In genomic region chr20:37676440-37676839, GRCh38 we compare ENCODE assay signal across 38 cellular contexts.
"Had no signal": no experiment of that assay in that cellular context is flagged by ENCODE, and none has a peak within 500 bp of the region (broad histone marks: within the 10 kb centered on the region; RNA-seq: fewer than 3 reads in every experiment).

No MANE protein-coding gene starts in this region.

- H3K9me3 ChIP-seq: adrenal gland, ascending aorta, body of pancreas, breast epithelium had no signal

- H3K27me3 ChIP-seq: adrenal gland, ascending aorta, body of pancreas, cardiac muscle cell had no signal

- H3K4me3 ChIP-seq: adrenal gland, ascending aorta, body of pancreas, breast epithelium, cardiac muscle cell had no signal

- H3K27ac Mint-ChIP-seq: activated naive CD4-positive, alpha-beta T cell treated with anti-CD3 and anti-CD28 coated beads for 36 hours; activated naive CD4-positive, alpha-beta T cell treated with anti-CD3 and anti-CD28 coated beads, Interleukin-2, amount 10 ng/mL, durations not matched to agents 7 days and 5 days; activated naive CD4-positive, alpha-beta T cell treated with anti-CD3 and anti-CD28 coated beads, Interleukin-2, amount 50 U/mL, for 24 hours; activated naive CD4-positive, alpha-beta T cell treated with anti-CD3 and anti-CD28 coated beads, Interleukin-2, amount 50 U/mL, for 72 hours; activated naive CD8-positive, alpha-beta T cell; activated naive CD8-positive, alpha-beta T cell treated with anti-CD3 and anti-CD28 coated beads for 36 hours; activated naive CD8-positive, alpha-beta T cell treated with anti-CD3 and anti-CD28 coated beads, Interleukin-2, amount 10 ng/mL, durations not matched to agents 7 days and 5 days; activated naive CD8-positive, alpha-beta T cell treated with anti-CD3 and anti-CD28 coated beads, Interleukin-2, amount 50 U/mL, for 24 hours; activated T-cell treated with anti-CD3 and anti-CD28 coated beads, Interleukin-2, amount 50 U/mL, for 24 hours; activated T-cell treated with anti-CD3 and anti-CD28 coated beads, Interleukin-2, amount 50 U/mL, for 72 hours; activated T-helper 1 cell treated with anti-CD3 and anti-CD28 coated beads, Interleukin-12 subunit alpha, Interleukin-12 subunit beta, Interleukin-2, Interleukin-4 antibody, amounts not matched to agents 30 ng/mL and 10 ng/mL and 1 ng/mL, durations not matched to agents 14 hours and 24 hours and 36 hours; activated T-helper 17 cell treated with anti-CD3 and anti-CD28 coated beads, Interleukin-2, amount 50 U/mL, for 72 hours; activated T-helper 2 cell treated with anti-CD3 and anti-CD28 coated beads, Interferon-gamma antibody, Interleukin-2, Interleukin-4, amounts not matched to agents 10 μg/mL and 5 μg/mL and 100 μg/mL, durations not matched to agents 14 hours and 24 hours and 36 hours; brain had no signal

- H3K36me3 ChIP-seq: adrenal gland, ascending aorta, brain microvascular endothelial cell, breast epithelium, cardiac muscle cell had no signal

- H3K4me1 ChIP-seq: adrenal gland, ascending aorta, body of pancreas, breast epithelium had no signal

- DNase-seq: activated effector memory CD4-positive, alpha-beta T cell treated with anti-CD3 and anti-CD28 coated beads, Interleukin-2, amount 50 U/mL, for 16 hours; activated effector memory CD4-positive, alpha-beta T cell treated with Interleukin-2 at 50 U/mL for 16 hours; activated gamma-delta T cell; activated gamma-delta T cell treated with Interleukin-2 at 50 U/mL for 16 hours; activated naive CD4-positive, alpha-beta T cell; activated naive CD4-positive, alpha-beta T cell treated with anti-CD3 and anti-CD28 coated beads for 36 hours; activated naive CD4-positive, alpha-beta T cell treated with anti-CD3 and anti-CD28 coated beads, Interleukin-2, amount 10 ng/mL, durations not matched to agents 7 days and 5 days; activated naive CD4-positive, alpha-beta T cell treated with anti-CD3 and anti-CD28 coated beads, Interleukin-2, amount 50 U/mL, for 16 hours; activated naive CD4-positive, alpha-beta T cell treated with Interleukin-2 at 50 U/mL for 16 hours; activated naive CD8-positive, alpha-beta T cell treated with anti-CD3 and anti-CD28 coated beads for 36 hours; activated naive CD8-positive, alpha-beta T cell treated with anti-CD3 and anti-CD28 coated beads, Interleukin-2, amount 10 ng/mL, durations not matched to agents 7 days and 5 days; activated naive CD8-positive, alpha-beta T cell treated with anti-CD3 and anti-CD28 coated beads, Interleukin-2, amount 50 U/mL, for 24 hours; activated T-cell treated with anti-CD3 and anti-CD28 coated beads, Interleukin-2, amount 50 U/mL, for 24 hours; activated T-cell treated with anti-CD3 and anti-CD28 coated beads, Interleukin-2, amount 50 U/mL, for 4 hours; activated T-cell treated with anti-CD3 and anti-CD28 coated beads, Interleukin-2, amount 50 U/mL, for 48 hours; activated T-cell treated with anti-CD3 and anti-CD28 coated beads, Interleukin-2, amount 50 U/mL, for 72 hours; adrenal gland; amniotic stem cell; amygdala; aorta; body of pancreas; brain microvascular endothelial cell; caudate nucleus; central memory CD4-positive, alpha-beta T cell; cerebellar nuclear complex had no signal

- H3K4me3 Mint-ChIP-seq: activated naive CD4-positive, alpha-beta T cell treated with anti-CD3 and anti-CD28 coated beads for 36 hours; activated naive CD4-positive, alpha-beta T cell treated with anti-CD3 and anti-CD28 coated beads, Interleukin-2, amount 10 ng/mL, durations not matched to agents 7 days and 5 days; activated naive CD4-positive, alpha-beta T cell treated with anti-CD3 and anti-CD28 coated beads, Interleukin-2, amount 50 U/mL, for 24 hours; activated naive CD8-positive, alpha-beta T cell; activated naive CD8-positive, alpha-beta T cell treated with anti-CD3 and anti-CD28 coated beads for 36 hours; activated naive CD8-positive, alpha-beta T cell treated with anti-CD3 and anti-CD28 coated beads, Interleukin-2, amount 10 ng/mL, durations not matched to agents 7 days and 5 days; activated naive CD8-positive, alpha-beta T cell treated with anti-CD3 and anti-CD28 coated beads, Interleukin-2, amount 50 U/mL, for 24 hours; activated T-cell treated with anti-CD3 and anti-CD28 coated beads, Interleukin-2, amount 50 U/mL, for 24 hours; activated T-cell treated with anti-CD3 and anti-CD28 coated beads, Interleukin-2, amount 50 U/mL, for 4 hours; activated T-cell treated with anti-CD3 and anti-CD28 coated beads, Interleukin-2, amount 50 U/mL, for 72 hours; activated T-helper 1 cell treated with anti-CD3 and anti-CD28 coated beads, Interleukin-12 subunit alpha, Interleukin-12 subunit beta, Interleukin-2, Interleukin-4 antibody, amounts not matched to agents 30 ng/mL and 10 ng/mL and 1 ng/mL, durations not matched to agents 14 hours and 24 hours and 36 hours; activated T-helper 17 cell treated with anti-CD3 and anti-CD28 coated beads, Interleukin-2, amount 50 U/mL, for 72 hours; brain; central memory CD8-positive, alpha-beta T cell had no signal

- H3K36me3 Mint-ChIP-seq: activated naive CD4-positive, alpha-beta T cell treated with anti-CD3 and anti-CD28 coated beads, Interleukin-2, amount 10 ng/mL, durations not matched to agents 7 days and 5 days; activated naive CD4-positive, alpha-beta T cell treated with anti-CD3 and anti-CD28 coated beads, Interleukin-2, amount 50 U/mL, for 24 hours; activated naive CD4-positive, alpha-beta T cell treated with anti-CD3 and anti-CD28 coated beads, Interleukin-2, amount 50 U/mL, for 72 hours; activated naive CD8-positive, alpha-beta T cell; activated naive CD8-positive, alpha-beta T cell treated with anti-CD3 and anti-CD28 coated beads for 36 hours; activated naive CD8-positive, alpha-beta T cell treated with anti-CD3 and anti-CD28 coated beads, Interleukin-2, amount 10 ng/mL, durations not matched to agents 7 days and 5 days; brain had no signal

- FAIRE-seq: astrocyte, bronchial epithelial cell had no signal

- H3K4me1 Mint-ChIP-seq: activated naive CD4-positive, alpha-beta T cell treated with anti-CD3 and anti-CD28 coated beads, Interleukin-2, amount 10 ng/mL, durations not matched to agents 7 days and 5 days; activated naive CD4-positive, alpha-beta T cell treated with anti-CD3 and anti-CD28 coated beads, Interleukin-2, amount 50 U/mL, for 24 hours; activated naive CD8-positive, alpha-beta T cell treated with anti-CD3 and anti-CD28 coated beads for 36 hours; activated naive CD8-positive, alpha-beta T cell treated with anti-CD3 and anti-CD28 coated beads, Interleukin-2, amount 10 ng/mL, durations not matched to agents 7 days and 5 days; activated naive CD8-positive, alpha-beta T cell treated with anti-CD3 and anti-CD28 coated beads, Interleukin-2, amount 50 U/mL, for 24 hours; activated T-helper 17 cell treated with anti-CD3 and anti-CD28 coated beads, Interleukin-2, amount 50 U/mL, for 72 hours; central memory CD8-positive, alpha-beta T cell had no signal

- H3K27ac ChIP-seq: adrenal gland, ascending aorta, body of pancreas, brain microvascular endothelial cell, breast epithelium, cardiac muscle cell had no signal

- H3K9me3 Mint-ChIP-seq: activated naive CD4-positive, alpha-beta T cell treated with anti-CD3 and anti-CD28 coated beads for 36 hours; activated naive CD4-positive, alpha-beta T cell treated with anti-CD3 and anti-CD28 coated beads, Interleukin-2, amount 10 ng/mL, durations not matched to agents 7 days and 5 days; activated naive CD4-positive, alpha-beta T cell treated with anti-CD3 and anti-CD28 coated beads, Interleukin-2, amount 50 U/mL, for 24 hours; activated naive CD4-positive, alpha-beta T cell treated with anti-CD3 and anti-CD28 coated beads, Interleukin-2, amount 50 U/mL, for 72 hours; activated naive CD8-positive, alpha-beta T cell treated with anti-CD3 and anti-CD28 coated beads for 36 hours; activated naive CD8-positive, alpha-beta T cell treated with anti-CD3 and anti-CD28 coated beads, Interleukin-2, amount 10 ng/mL, durations not matched to agents 7 days and 5 days; activated naive CD8-positive, alpha-beta T cell treated with anti-CD3 and anti-CD28 coated beads, Interleukin-2, amount 50 U/mL, for 24 hours; activated T-cell treated with anti-CD3 and anti-CD28 coated beads, Interleukin-2, amount 50 U/mL, for 24 hours; activated T-cell treated with anti-CD3 and anti-CD28 coated beads, Interleukin-2, amount 50 U/mL, for 4 hours; activated T-cell treated with anti-CD3 and anti-CD28 coated beads, Interleukin-2, amount 50 U/mL, for 72 hours; activated T-helper 1 cell treated with anti-CD3 and anti-CD28 coated beads, Interleukin-12 subunit alpha, Interleukin-12 subunit beta, Interleukin-2, Interleukin-4 antibody, amounts not matched to agents 30 ng/mL and 10 ng/mL and 1 ng/mL, durations not matched to agents 14 hours and 24 hours and 36 hours; activated T-helper 17 cell treated with anti-CD3 and anti-CD28 coated beads, Interleukin-2, amount 50 U/mL, for 72 hours; activated T-helper 2 cell treated with anti-CD3 and anti-CD28 coated beads, Interferon-gamma antibody, Interleukin-2, Interleukin-4, amounts not matched to agents 10 μg/mL and 5 μg/mL and 100 μg/mL, durations not matched to agents 14 hours and 24 hours and 36 hours; central memory CD8-positive, alpha-beta T cell had no signal

- ATAC-seq: activated naive CD4-positive, alpha-beta T cell treated with anti-CD3 and anti-CD28 coated beads, Interleukin-2, amount 50 U/mL, for 72 hours; activated naive CD8-positive, alpha-beta T cell treated with anti-CD3 and anti-CD28 coated beads, Interleukin-2, amount 50 U/mL, for 24 hours; activated T-cell treated with anti-CD3 and anti-CD28 coated beads, Interleukin-2, amount 50 U/mL, for 4 hours; activated T-cell treated with anti-CD3 and anti-CD28 coated beads, Interleukin-2, amount 50 U/mL, for 72 hours; activated T-helper 17 cell treated with anti-CD3 and anti-CD28 coated beads, Interleukin-2, amount 50 U/mL, for 72 hours; body of pancreas had no signal
